In genomic region chr13:100664171-100664900, GRCh38 we compare ENCODE assay signal across 1 cellular context.
TF ChIP-seq lines count a peak whose summit lies in the region.

No MANE protein-coding gene starts in this region.

TF ChIP-seq in H1, 55 proteins besides CTCF, POLR2A, EP300 and RAD21:
- TF ChIP-seq NANOG (IDR thresholded peaks at IDR 0.05; ENCODE audit: insufficient read depth, low read depth, low read length, poor library complexity, severe bottlenecking) (no peak), TCF12 (IDR thresholded peaks at IDR 0.05; ENCODE audit: low read depth, low read length) (no peak), SP4 (IDR thresholded peaks at IDR 0.05; ENCODE audit: low read length) (no peak), TAF1 (IDR thresholded peaks at IDR 0.05; ENCODE audit: low read depth, low read length) (no peak), E2F6 (IDR thresholded peaks at IDR 0.05) (no peak), HDAC6 (IDR thresholded peaks at IDR 0.05; ENCODE audit: low read depth, low read length) (no peak), EGR1 (IDR thresholded peaks at IDR 0.05; ENCODE audit: borderline replicate concordance, low read depth, low read length) (no peak), CTBP2 (IDR thresholded peaks at IDR 0.05; ENCODE audit: borderline replicate concordance, insufficient read depth, insufficient read length, low read length) (no peak), ATF2 (IDR thresholded peaks at IDR 0.05; ENCODE audit: low read length) (no peak), YY1 (IDR thresholded peaks at IDR 0.05; ENCODE audit: low read depth, low read length) (no peak), USF2 (IDR thresholded peaks at IDR 0.05; ENCODE audit: low read length) (no peak), RBBP5 (IDR thresholded peaks at IDR 0.05; ENCODE audit: borderline replicate concordance, low read depth, low read length) (no peak), NRF1 (IDR thresholded peaks at IDR 0.05; ENCODE audit: low read depth, low read length) (no peak), GABPA (IDR thresholded peaks at IDR 0.05; ENCODE audit: borderline replicate concordance, insufficient read depth, low read length) (no peak), TBP (IDR thresholded peaks at IDR 0.05; ENCODE audit: low read depth, low read length) (no peak), CHD2 (IDR thresholded peaks at IDR 0.05; ENCODE audit: low read length) (no peak), SIRT6 (IDR thresholded peaks at IDR 0.05; ENCODE audit: low read length) (no peak), CHD7 (IDR thresholded peaks at IDR 0.05; ENCODE audit: insufficient replicate concordance, low read length) (no peak), HDAC2 (IDR thresholded peaks at IDR 0.05; ENCODE audit: borderline replicate concordance in 1 of 2, low read depth in 2 of 2, low read length in 2 of 2) (no peak)
TF ChIP-seq in H1: peak in this region for 0.
